ENCODE assay signal across 16 cellular contexts in the genomic region with DNA sequence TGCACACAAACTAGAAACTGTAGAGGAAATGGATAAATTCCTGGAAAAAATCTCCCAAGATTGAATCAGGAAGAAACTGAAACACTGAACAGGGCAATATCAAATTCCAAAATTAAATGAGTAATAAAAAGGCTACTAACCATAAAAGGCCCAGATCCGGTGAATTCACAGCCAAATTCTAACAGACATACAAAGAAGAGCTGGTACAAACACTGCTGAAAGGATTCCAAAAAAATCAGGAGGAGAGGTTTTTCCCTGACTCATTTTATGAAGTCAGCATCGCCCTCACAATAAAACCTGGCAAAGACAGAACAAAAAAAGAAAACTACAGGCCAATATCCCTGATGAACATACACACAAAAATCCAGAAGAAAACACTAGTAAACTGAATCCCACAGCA.
DNase-seq lines count a peak whose midpoint lies in the region; ATAC-seq and TF ChIP-seq lines count a peak whose summit lies in the region.
"Had no signal": no experiment of that assay in that cellular context is flagged by ENCODE, and none has a peak within 500 bp of the region (broad histone marks: within the 10 kb centered on the region; RNA-seq: fewer than 3 reads in every experiment).

No MANE protein-coding gene starts in this region.

- TF ChIP-seq POLR2A in breast epithelium (IDR thresholded peaks at IDR 0.05) = no peak

- H3K27ac ChIP-seq in breast epithelium (no peak overlapping the region), brain microvascular endothelial cell (peak overlapping the region; percentile 21)
- H3K27ac ChIP-seq: 22Rv1, neural progenitor cell, spleen had no signal

- no peak overlapping the region for H3K4me3 Mint-ChIP-seq in MCF 10A (ENCODE audit: unreplicated experiment)
- no peak overlapping the region for H3K4me3 Mint-ChIP-seq in effector memory CD8-positive, alpha-beta T cell
- H3K4me3 Mint-ChIP-seq: activated T-helper 17 cell treated with anti-CD3 and anti-CD28 coated beads, Interleukin-2, amount 50 U/mL, for 72 hours; neural progenitor cell; T-helper 2 cell treated with Interferon-gamma antibody and Interleukin-4, amounts not matched to agents 5 μg/mL and 100 μg/mL, for 36 hours had no signal

- in situ Hi-C loops in brain microvascular endothelial cell (cut with HindIII; ENCODE audit: low pct_ligation_motif_present, low sequenced_read_pairs) = no loop called here

- H3K9me3 ChIP-seq in breast epithelium = peaks cover 6 to 19% of the 10 kb centered on the region in 2 donors

- H3K4me1 Mint-ChIP-seq in MCF 10A (ENCODE audit: insufficient read depth, unreplicated experiment) = peaks cover 19% of the 10 kb centered on the region
- no peaks in the 10 kb centered on the region for H3K4me1 Mint-ChIP-seq in effector memory CD8-positive, alpha-beta T cell (ENCODE audit: low read depth in 2 of 2)
- H3K4me1 Mint-ChIP-seq: activated T-helper 17 cell treated with anti-CD3 and anti-CD28 coated beads, Interleukin-2, amount 50 U/mL, for 72 hours had no signal

- DNase-seq in MCF 10A (ENCODE audit: unreplicated experiment) (peak; percentile 82), breast epithelium (ENCODE audit: low spot score in 2 of 2) (no peak), brain microvascular endothelial cell (peak; percentile 52), iris pigment epithelial cell (ENCODE audit: low read depth) (peak; percentile 74)
- no peak for DNase-seq in effector memory CD8-positive, alpha-beta T cell
- no peak for DNase-seq in activated CD4-positive, alpha-beta T cell treated with anti-CD3 and anti-CD28 coated beads, Interleukin-2, amount 50 U/mL, for 48 hours
- DNase-seq: activated CD4-positive, alpha-beta T cell treated with anti-CD3 and anti-CD28 coated beads, Interleukin-2, amount 50 U/mL, for 4 hours; NCI-H1417 treated with DMSO at 0.1 percent for 48 hours; NCI-H510A treated with DMSO at 0.1 percent for 48 hours; spleen had no signal

- intact Hi-C loops in MCF 10A (cut with micrococcal nuclease) (no loop called here), breast epithelium (cut with DNase I; ENCODE audit: low total_unique reads) (no loop called here)

- H3K36me3 Mint-ChIP-seq in MCF 10A (ENCODE audit: insufficient read depth, unreplicated experiment) = peaks cover 6% of the 10 kb centered on the region
- H3K36me3 Mint-ChIP-seq in effector memory CD8-positive, alpha-beta T cell (ENCODE audit: insufficient read depth) = no peaks in the 10 kb centered on the region
- H3K36me3 Mint-ChIP-seq: neural progenitor cell had no signal

- BruUV-seq in MCF 10A (replicated peaks; lab: Mats Ljungman, UMichigan) = no TSS peak

- ATAC-seq in HG02885 (IDR thresholded peaks at IDR 0.05; ENCODE audit: poor library complexity, unreplicated experiment) = no peak
- ATAC-seq in GM19324 (IDR thresholded peaks at IDR 0.05; ENCODE audit: low FRiP score, unreplicated experiment) = no peak
- no peak for ATAC-seq in effector memory CD8-positive, alpha-beta T cell (replicated peaks)
- ATAC-seq: activated T-helper 17 cell treated with anti-CD3 and anti-CD28 coated beads, Interleukin-2, amount 50 U/mL, for 72 hours had no signal

- no peaks in the 10 kb centered on the region for H3K27me3 Mint-ChIP-seq in MCF 10A (ENCODE audit: insufficient read depth, unreplicated experiment)
- H3K27me3 Mint-ChIP-seq in effector memory CD8-positive, alpha-beta T cell = peaks cover 80 to 93% of the 10 kb centered on the region in 2 donors

- no peaks in the 10 kb centered on the region for H3K27me3 ChIP-seq in breast epithelium
- no peaks in the 10 kb centered on the region for H3K27me3 ChIP-seq in brain microvascular endothelial cell (replicated peaks)
- H3K27me3 ChIP-seq: neural progenitor cell had no signal

- POLR2A ChIA-PET in MCF 10A (lab: Yijun Ruan, JAX) = interaction anchor here (0.7 kb wide), 3 partner anchors 11 to 452 kb away, joined by 3 read pairs; no protein-coding TSS in a partner anchor

- CTCF ChIA-PET in MCF 10A (lab: Yijun Ruan, JAX) = no interaction called here

- no peaks in the 10 kb centered on the region for H3K36me3 ChIP-seq in breast epithelium
- no peaks in the 10 kb centered on the region for H3K36me3 ChIP-seq in brain microvascular endothelial cell (replicated peaks)
- H3K36me3 ChIP-seq: spleen had no signal

- H3K9me3 Mint-ChIP-seq in MCF 10A (ENCODE audit: unreplicated experiment) = no peaks in the 10 kb centered on the region
- peaks cover 2 to 7% of the 10 kb centered on the region in 2 donors for H3K9me3 Mint-ChIP-seq in effector memory CD8-positive, alpha-beta T cell

- H3K4me3 ChIP-seq in breast epithelium = no peak overlapping the region
- H3K4me3 ChIP-seq in brain microvascular endothelial cell (ENCODE audit: low read depth, low read length) = no peak overlapping the region
- H3K4me3 ChIP-seq: neural progenitor cell, spleen had no signal

- H3K4me1 ChIP-seq in breast epithelium = no peaks in the 10 kb centered on the region
- H3K4me1 ChIP-seq: neural progenitor cell, spleen had no signal

- no peak for TF ChIP-seq CTCF in MCF 10A (IDR thresholded peaks at IDR 0.05; ENCODE audit: unreplicated experiment)
- no peak for TF ChIP-seq CTCF in breast epithelium (IDR thresholded peaks at IDR 0.05)
- TF ChIP-seq CTCF in brain microvascular endothelial cell (IDR thresholded peaks at IDR 0.05; ENCODE audit: low read depth, low read length, missing control alignments) = no peak

- H3K27ac Mint-ChIP-seq in MCF 10A (ENCODE audit: low read depth, unreplicated experiment) = peak overlapping the region; percentile 69
- H3K27ac Mint-ChIP-seq in effector memory CD8-positive, alpha-beta T cell = no peak overlapping the region
- H3K27ac Mint-ChIP-seq: activated T-helper 17 cell treated with anti-CD3 and anti-CD28 coated beads, Interleukin-2, amount 50 U/mL, for 72 hours; neural progenitor cell; T-helper 2 cell treated with Interferon-gamma antibody and Interleukin-4, amounts not matched to agents 5 μg/mL and 100 μg/mL, for 36 hours had no signal

Comparison
In these comparisons a context has a peak if more than half of its experiments do, and no peak if none do; other contexts are left out.
1. DNase-seq: peak in MCF 10A (single experiment), brain microvascular endothelial cell (single experiment) and iris pigment epithelial cell (single experiment); none in breast epithelium (0 of 2), effector memory CD8-positive, alpha-beta T cell (0 of 3) and activated CD4-positive, alpha-beta T cell treated with anti-CD3 and anti-CD28 coated beads, Interleukin-2, amount 50 U/mL, for 48 hours (0 of 2).